Comparison of ENCODE assay signal across 23 cellular contexts in genomic region chr18:49094136-49094535, GRCh38.
DNase-seq lines count a peak whose midpoint lies in the region; ATAC-seq and TF ChIP-seq lines count a peak whose summit lies in the region.
"Had no signal": no experiment of that assay in that cellular context is flagged by ENCODE, and none has a peak within 500 bp of the region (broad histone marks: within the 10 kb centered on the region; RNA-seq: fewer than 3 reads in every experiment).

No MANE protein-coding gene starts in this region.

- TF ChIP-seq CTCF in heart right ventricle (IDR thresholded peaks at IDR 0.05) (no peak), esophagus muscularis mucosa (IDR thresholded peaks at IDR 0.05) (no peak), thyroid gland (IDR thresholded peaks at IDR 0.05) (no peak)

- no peak for TF ChIP-seq POLR2A in esophagus muscularis mucosa (IDR thresholded peaks at IDR 0.05; ENCODE audit: low read depth)
- TF ChIP-seq POLR2A in thyroid gland (IDR thresholded peaks at IDR 0.05): no peak

- DNase-seq in right cardiac atrium (peak in 1 of 3 donors; percentile 53), heart right ventricle (no peak), esophagus muscularis mucosa (ENCODE audit: extremely low spot score) (no peak), mesendoderm (peak; percentile 3), thyroid gland (no peak), NCI-H187 treated with DMSO at 0.1 percent for 48 hours (lab: John Stamatoyannopoulos, UW) (no peak)
- DNase-seq: activated CD4-positive, alpha-beta T cell treated with anti-CD3 and anti-CD28 coated beads, Interleukin-2, amount 10 ng/mL, durations not matched to agents 7 days and 5 days; activated naive CD4-positive, alpha-beta T cell treated with anti-CD3 and anti-CD28 coated beads, Interleukin-2, amount 10 ng/mL, durations not matched to agents 7 days and 5 days; CD4-positive, CD25-positive, alpha-beta regulatory T cell; DMS79 treated with DMSO at 0.1 percent for 48 hours; effector CD4-positive, alpha-beta T cell; foreskin melanocyte; H7; naive B cell; NCI-H1048; upper lobe of left lung had no signal

- H2BK5ac ChIP-seq in mesendoderm (ENCODE audit: low read length): no peak overlapping the region

- no peak overlapping the region for H2BK120ac ChIP-seq in mesendoderm (ENCODE audit: low read depth, low read length)

- WGBS in right cardiac atrium: 48% methylated on average over 6 of the region's 6 CpGs
- 66 to 67% methylated on average over 6 of the region's 6 CpGs for WGBS in heart right ventricle, 2 donors
- 36% methylated on average over 6 of the region's 6 CpGs for WGBS in esophagus muscularis mucosa
- WGBS in mesendoderm (ENCODE audit: extremely low coverage, insufficient coverage, low lambda C conversion rate): no CpG with 5 or more reads among the region's 6 CpGs
- 77 to 79% methylated on average over 6 of the region's 6 CpGs for WGBS in thyroid gland, 2 donors

- H4K5ac ChIP-seq in mesendoderm (ENCODE audit: low read length): no peak overlapping the region

- no peak overlapping the region for H3K23ac ChIP-seq in mesendoderm (ENCODE audit: low read length)

- no peak overlapping the region for H3K56ac ChIP-seq in mesendoderm (ENCODE audit: low read length)

- H3K18ac ChIP-seq in mesendoderm (ENCODE audit: low read length): peak overlapping the region; percentile 80

- H3K27ac ChIP-seq in right cardiac atrium (ENCODE audit: low read length) (no peak overlapping the region), heart right ventricle (no peak overlapping the region), esophagus muscularis mucosa (replicated peaks in 1 of 4) (peak overlapping the region in 3 of 4 donors; percentile 15 to 51 (median 48)), mesendoderm (ENCODE audit: low read depth, low read length) (no peak overlapping the region), thyroid gland (no peak overlapping the region)
- H3K27ac ChIP-seq: breast epithelium, HL-60, upper lobe of left lung had no signal

- no peak overlapping the region for H4K8ac ChIP-seq in mesendoderm (ENCODE audit: low read depth, low read length)

- no peak for TF ChIP-seq EP300 in esophagus muscularis mucosa (IDR thresholded peaks at IDR 0.05)

- no peak overlapping the region for H3K4ac ChIP-seq in mesendoderm (ENCODE audit: low read depth, low read length)

- ATAC-seq in right cardiac atrium (peak; percentile 68 to 69), heart right ventricle (no peak), GM18502 (IDR thresholded peaks at IDR 0.05; ENCODE audit: poor library complexity, unreplicated experiment) (no peak), HG02840 (IDR thresholded peaks at IDR 0.05; ENCODE audit: low FRiP score, unreplicated experiment) (no peak)
- ATAC-seq: Panc1; SK-N-SH treated with all-trans-retinoic acid at 6 μM for 48 hours; stimulated activated memory B cell treated with anti-CD40 and anti-IgM and Interleukin-4, amounts not matched to agents 10 μg/mL and 1 μg/mL and 100 μg/mL, for 72 hours had no signal

- H3K79me1 ChIP-seq in mesendoderm (ENCODE audit: low read length): no peaks in the 10 kb centered on the region

- H3K27me3 ChIP-seq in right cardiac atrium (ENCODE audit: control insufficient read depth, insufficient read depth) (no peaks in the 10 kb centered on the region), heart right ventricle (no peaks in the 10 kb centered on the region), esophagus muscularis mucosa (no peaks in the 10 kb centered on the region), mesendoderm (ENCODE audit: insufficient read depth, low read length, poor library complexity) (no peaks in the 10 kb centered on the region), thyroid gland (no peaks in the 10 kb centered on the region)
- H3K27me3 ChIP-seq: breast epithelium, upper lobe of left lung had no signal

- H3K4me1 ChIP-seq in right cardiac atrium (ENCODE audit: control insufficient read depth, insufficient read depth, low read length) (peaks cover 2% of the 10 kb centered on the region), heart right ventricle (peaks cover 0 to 19% (median 0%) of the 10 kb centered on the region in 9 donors), esophagus muscularis mucosa (peaks cover 0 to 25% (median 19%) of the 10 kb centered on the region in 4 donors), mesendoderm (ENCODE audit: control insufficient read depth, low read depth, low read length) (no peaks in the 10 kb centered on the region), thyroid gland (peaks cover 8 to 19% of the 10 kb centered on the region in 2 donors)
- H3K4me1 ChIP-seq: breast epithelium had no signal

- no peaks in the 10 kb centered on the region for H3K79me2 ChIP-seq in mesendoderm (ENCODE audit: control insufficient read depth, insufficient read depth, low read length)

- no peak overlapping the region for H2BK15ac ChIP-seq in mesendoderm (replicated peaks; ENCODE audit: low read depth)

- H3K36me3 ChIP-seq in heart right ventricle (peaks cover 0 to 33% (median 0%) of the 10 kb centered on the region in 9 donors), esophagus muscularis mucosa (peaks cover 0 to 20% (median 9%) of the 10 kb centered on the region in 4 donors), mesendoderm (ENCODE audit: control insufficient read depth, insufficient read depth, low read length) (no peaks in the 10 kb centered on the region), thyroid gland (no peaks in the 10 kb centered on the region)

- H3K9ac ChIP-seq in mesendoderm (ENCODE audit: low read length): no peak overlapping the region

- intact Hi-C loops in right cardiac atrium (cut with DNase I) (no loop called here), heart right ventricle (cut with DNase I) (no loop called here), esophagus muscularis mucosa (cut with DNase I) (no loop called here), thyroid gland (cut with DNase I) (no loop called here)

- H3K4me2 ChIP-seq in mesendoderm (ENCODE audit: low read length): no peak overlapping the region

- H3K4me3 ChIP-seq in right cardiac atrium (ENCODE audit: low read length) (no peak overlapping the region), heart right ventricle (no peak overlapping the region), esophagus muscularis mucosa (no peak overlapping the region), mesendoderm (ENCODE audit: low read length) (no peak overlapping the region), thyroid gland (replicated peaks in 1 of 3) (no peak overlapping the region)
- H3K4me3 ChIP-seq: breast epithelium, upper lobe of left lung had no signal

- H2AK5ac ChIP-seq in mesendoderm (ENCODE audit: low read length): no peak overlapping the region

- no peaks in the 10 kb centered on the region for H3K9me3 ChIP-seq in right cardiac atrium (ENCODE audit: control insufficient read depth, low read length)
- no peaks in the 10 kb centered on the region for H3K9me3 ChIP-seq in heart right ventricle
- no peaks in the 10 kb centered on the region for H3K9me3 ChIP-seq in esophagus muscularis mucosa
- H3K9me3 ChIP-seq in thyroid gland: no peaks in the 10 kb centered on the region
- H3K9me3 ChIP-seq: breast epithelium, upper lobe of left lung had no signal

Comparison
In these comparisons a context has a peak if more than half of its experiments do, and no peak if none do; other contexts are left out.
1. ATAC-seq: peak in right cardiac atrium (2 of 2); none in heart right ventricle (0 of 8), GM18502 (single experiment) and HG02840 (single experiment).
2. H3K27ac ChIP-seq: peak in esophagus muscularis mucosa (3 of 4); none in right cardiac atrium (single experiment), heart right ventricle (0 of 10), mesendoderm (single experiment) and thyroid gland (0 of 3).